ENCODE assay signal across 27 cellular contexts in genomic region chr5:32008746-32009145, GRCh38.
"Had no signal": no experiment of that assay in that cellular context is flagged by ENCODE, and none has a peak within 500 bp of the region (broad histone marks: within the 10 kb centered on the region; RNA-seq: fewer than 3 reads in every experiment).

No MANE protein-coding gene starts in this region.

- H3K9me3 ChIP-seq: heart right ventricle, left ventricle myocardium inferior, mucosa of descending colon, ovary, spleen, testis, thyroid gland, transverse colon, upper lobe of left lung, vagina had no signal

- DNase-seq: heart right ventricle; islet precursor cell; left ventricle myocardium inferior; mesendoderm; midbrain; mucosa of descending colon; naive thymus-derived CD4-positive, alpha-beta T cell; ovary; retina; right cardiac atrium; small intestine; spleen; stimulated activated CD4-positive, alpha-beta T cell treated with anti-CD3 and anti-CD28 coated beads, Interleukin-4, amount 100 ng/mL, for 24 hours; stimulated activated naive CD4-positive, alpha-beta T cell treated with Interleukin-2 at 50 U/mL for 16 hours; stimulated activated naive CD8-positive, alpha-beta T cell treated with anti-CD3 and anti-CD28 coated beads, Interleukin-15, amount 100 ng/mL, for 72 hours; substantia nigra; testis; thyroid gland; transverse colon; upper lobe of left lung had no signal

- H3K36me3 ChIP-seq: ovary, spleen, thyroid gland, transverse colon, vagina had no signal

- H3K27ac Mint-ChIP-seq: nephron; progenitor cell of endocrine pancreas; stimulated activated effector memory CD8-positive, alpha-beta T cell treated with anti-CD3 and anti-CD28 coated beads, Interleukin-12 subunit alpha, Interleukin-12 subunit beta, amount 100 ng/mL, for 72 hours had no signal

- H3K27me3 Mint-ChIP-seq: stimulated activated naive CD8-positive, alpha-beta T cell treated with anti-CD3 and anti-CD28 coated beads, Interleukin-15, amount 100 ng/mL, for 72 hours had no signal

- H3K4me1 Mint-ChIP-seq: stimulated activated effector memory CD8-positive, alpha-beta T cell treated with anti-CD3 and anti-CD28 coated beads, Interleukin-12 subunit alpha, Interleukin-12 subunit beta, amount 100 ng/mL, for 72 hours; stimulated activated naive CD8-positive, alpha-beta T cell treated with anti-CD3 and anti-CD28 coated beads, Interleukin-15, amount 100 ng/mL, for 72 hours had no signal

- H3K4me1 ChIP-seq: spleen, testis, thyroid gland, transverse colon, upper lobe of left lung, vagina had no signal

- H3K9me3 Mint-ChIP-seq: naive thymus-derived CD4-positive, alpha-beta T cell; nephron; stimulated activated effector memory CD8-positive, alpha-beta T cell treated with anti-CD3 and anti-CD28 coated beads, Interleukin-12 subunit alpha, Interleukin-12 subunit beta, amount 100 ng/mL, for 72 hours; stimulated activated naive CD8-positive, alpha-beta T cell treated with anti-CD3 and anti-CD28 coated beads, Interleukin-15, amount 100 ng/mL, for 72 hours had no signal

- H3K36me3 Mint-ChIP-seq: naive thymus-derived CD4-positive, alpha-beta T cell; stimulated activated effector memory CD8-positive, alpha-beta T cell treated with anti-CD3 and anti-CD28 coated beads, Interleukin-12 subunit alpha, Interleukin-12 subunit beta, amount 100 ng/mL, for 72 hours had no signal

- H3K79me2 ChIP-seq: hepatocyte had no signal

- H3K4me2 ChIP-seq: hepatocyte had no signal

- H3K27me3 ChIP-seq: heart right ventricle, hepatocyte, ovary, spleen, testis, thyroid gland, transverse colon, upper lobe of left lung, vagina had no signal

- ATAC-seq: heart right ventricle; mucosa of descending colon; naive thymus-derived CD4-positive, alpha-beta T cell; right cardiac atrium; sciatic nerve; stimulated activated effector memory CD8-positive, alpha-beta T cell treated with anti-CD3 and anti-CD28 coated beads, Interleukin-12 subunit alpha, Interleukin-12 subunit beta, amount 100 ng/mL, for 72 hours; stimulated activated naive CD8-positive, alpha-beta T cell treated with anti-CD3 and anti-CD28 coated beads, Interleukin-15, amount 100 ng/mL, for 72 hours had no signal

- H3K4me3 Mint-ChIP-seq: nephron; stimulated activated effector memory CD8-positive, alpha-beta T cell treated with anti-CD3 and anti-CD28 coated beads, Interleukin-12 subunit alpha, Interleukin-12 subunit beta, amount 100 ng/mL, for 72 hours; stimulated activated naive CD8-positive, alpha-beta T cell treated with anti-CD3 and anti-CD28 coated beads, Interleukin-15, amount 100 ng/mL, for 72 hours had no signal

- H2AFZ ChIP-seq: hepatocyte had no signal

- H3K4me3 ChIP-seq: heart right ventricle, hepatocyte, left ventricle myocardium inferior, lung, mucosa of descending colon, ovary, spleen, testis, thyroid gland, transverse colon, upper lobe of left lung, vagina had no signal

- H3K27ac ChIP-seq: heart right ventricle, hepatocyte, left ventricle myocardium inferior, ovary, spleen, testis, thyroid gland, transverse colon, upper lobe of left lung, vagina had no signal
